Comparison of ENCODE assay signal across 28 cellular contexts in the genomic region with DNA sequence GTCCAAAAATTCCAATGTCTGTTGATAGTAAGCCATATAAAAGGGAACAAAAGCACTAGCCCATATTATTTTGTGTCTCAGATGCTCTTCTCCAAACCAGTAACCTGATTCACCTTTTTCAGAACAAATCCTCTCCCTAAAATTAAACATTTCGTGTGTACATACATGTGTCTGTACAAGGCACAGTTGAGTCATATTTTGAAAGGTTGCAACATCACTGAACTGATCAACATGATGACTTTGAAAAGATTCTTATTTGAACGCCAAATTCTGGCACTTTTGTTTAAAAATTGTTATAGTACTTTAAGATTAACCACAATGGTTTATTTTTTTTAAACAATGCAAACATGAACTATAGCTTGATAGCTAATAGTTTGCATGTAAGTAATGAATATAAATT.
"Had no signal": no experiment of that assay in that cellular context is flagged by ENCODE, and none has a peak within 500 bp of the region (broad histone marks: within the 10 kb centered on the region; RNA-seq: fewer than 3 reads in every experiment).

No MANE protein-coding gene starts in this region.

- H3K27me3 Mint-ChIP-seq: activated CD4-positive, alpha-beta memory T cell treated with anti-CD3 and anti-CD28 coated beads, Interleukin-2, amount 10 ng/mL, durations not matched to agents 7 days and 5 days; activated CD4-positive, alpha-beta T cell treated with anti-CD3 and anti-CD28 coated beads, Interleukin-2, amount 10 ng/mL, durations not matched to agents 7 days and 5 days; activated naive CD4-positive, alpha-beta T cell treated with anti-CD3 and anti-CD28 coated beads, Interleukin-2, amount 50 U/mL, for 24 hours; activated naive CD8-positive, alpha-beta T cell treated with anti-CD3 and anti-CD28 coated beads, Interleukin-2, amount 50 U/mL, for 24 hours; activated T-cell treated with anti-CD3 and anti-CD28 coated beads, Interleukin-2, amount 50 U/mL, for 24 hours; activated T-helper 17 cell treated with anti-CD3 and anti-CD28 coated beads, Interleukin-2, amount 50 U/mL, for 72 hours; naive thymus-derived CD4-positive, alpha-beta T cell; T-helper 17 cell had no signal

- H3K9me3 Mint-ChIP-seq: activated CD4-positive, alpha-beta T cell treated with anti-CD3 and anti-CD28 coated beads, Interleukin-2, amount 10 ng/mL, durations not matched to agents 7 days and 5 days had no signal

- H3K4me1 ChIP-seq: pancreas, prostate gland, sigmoid colon, spleen, suprapubic skin, tibial artery, upper lobe of right lung had no signal

- H3K36me3 ChIP-seq: pancreas, prostate gland, sigmoid colon, spleen, suprapubic skin, tibial artery, upper lobe of right lung had no signal

- H3K27ac Mint-ChIP-seq: activated CD4-positive, alpha-beta memory T cell treated with anti-CD3 and anti-CD28 coated beads, Interleukin-2, amount 10 ng/mL, durations not matched to agents 7 days and 5 days; activated CD4-positive, alpha-beta T cell treated with anti-CD3 and anti-CD28 coated beads, Interleukin-2, amount 10 ng/mL, durations not matched to agents 7 days and 5 days; activated naive CD4-positive, alpha-beta T cell treated with anti-CD3 and anti-CD28 coated beads, Interleukin-2, amount 50 U/mL, for 24 hours; activated naive CD8-positive, alpha-beta T cell treated with anti-CD3 and anti-CD28 coated beads, Interleukin-2, amount 50 U/mL, for 24 hours; activated T-cell treated with anti-CD3 and anti-CD28 coated beads, Interleukin-2, amount 50 U/mL, for 24 hours; activated T-helper 17 cell treated with anti-CD3 and anti-CD28 coated beads, Interleukin-2, amount 50 U/mL, for 72 hours; naive thymus-derived CD4-positive, alpha-beta T cell; T-helper 17 cell had no signal

- H3K36me3 Mint-ChIP-seq: activated naive CD4-positive, alpha-beta T cell treated with anti-CD3 and anti-CD28 coated beads, Interleukin-2, amount 50 U/mL, for 24 hours; naive thymus-derived CD4-positive, alpha-beta T cell had no signal

- H3K4me3 Mint-ChIP-seq: activated CD4-positive, alpha-beta memory T cell treated with anti-CD3 and anti-CD28 coated beads, Interleukin-2, amount 10 ng/mL, durations not matched to agents 7 days and 5 days; activated CD4-positive, alpha-beta T cell treated with anti-CD3 and anti-CD28 coated beads, Interleukin-2, amount 10 ng/mL, durations not matched to agents 7 days and 5 days; activated naive CD4-positive, alpha-beta T cell treated with anti-CD3 and anti-CD28 coated beads, Interleukin-2, amount 50 U/mL, for 24 hours; activated naive CD8-positive, alpha-beta T cell treated with anti-CD3 and anti-CD28 coated beads, Interleukin-2, amount 50 U/mL, for 24 hours; activated T-cell treated with anti-CD3 and anti-CD28 coated beads, Interleukin-2, amount 50 U/mL, for 24 hours; activated T-helper 17 cell treated with anti-CD3 and anti-CD28 coated beads, Interleukin-2, amount 50 U/mL, for 72 hours; naive thymus-derived CD4-positive, alpha-beta T cell; T-helper 17 cell had no signal

- H3K4me1 Mint-ChIP-seq: activated CD4-positive, alpha-beta memory T cell treated with anti-CD3 and anti-CD28 coated beads, Interleukin-2, amount 10 ng/mL, durations not matched to agents 7 days and 5 days; activated CD4-positive, alpha-beta T cell treated with anti-CD3 and anti-CD28 coated beads, Interleukin-2, amount 10 ng/mL, durations not matched to agents 7 days and 5 days; activated naive CD4-positive, alpha-beta T cell treated with anti-CD3 and anti-CD28 coated beads, Interleukin-2, amount 50 U/mL, for 24 hours; activated naive CD8-positive, alpha-beta T cell treated with anti-CD3 and anti-CD28 coated beads, Interleukin-2, amount 50 U/mL, for 24 hours; activated T-helper 17 cell treated with anti-CD3 and anti-CD28 coated beads, Interleukin-2, amount 50 U/mL, for 72 hours; naive thymus-derived CD4-positive, alpha-beta T cell; T-helper 17 cell had no signal

- H3K4me3 ChIP-seq: pancreas, prostate gland, sigmoid colon, spleen, suprapubic skin, tibial artery, upper lobe of right lung had no signal

- DNase-seq: activated CD4-positive, alpha-beta memory T cell treated with anti-CD3 and anti-CD28 coated beads, Interleukin-2, amount 10 ng/mL, durations not matched to agents 7 days and 5 days; activated CD4-positive, alpha-beta T cell treated with anti-CD3 and anti-CD28 coated beads for 1 hour; activated CD4-positive, alpha-beta T cell treated with anti-CD3 and anti-CD28 coated beads, Interleukin-2, amount 10 ng/mL, durations not matched to agents 7 days and 5 days; activated CD8-positive, alpha-beta memory T cell treated with anti-CD3 and anti-CD28 coated beads, Interleukin-2, amount 50 U/mL, for 48 hours; activated naive CD8-positive, alpha-beta T cell treated with anti-CD3 and anti-CD28 coated beads, Interleukin-2, amount 50 U/mL, for 24 hours; activated T-cell treated with anti-CD3 and anti-CD28 coated beads, Interleukin-2, amount 50 U/mL, for 24 hours; amygdala; cortex of kidney; glutamatergic neuron; hippocampal formation; kidney; left colon; mammary epithelial cell; midbrain; naive thymus-derived CD4-positive, alpha-beta T cell; pancreas; retina; sigmoid colon; spleen; stimulated activated naive CD4-positive, alpha-beta T cell; T-helper 17 cell; T1000; tibial artery; upper lobe of right lung had no signal

- H3K9me3 ChIP-seq: pancreas, prostate gland, sigmoid colon, spleen, suprapubic skin, tibial artery, upper lobe of right lung had no signal

- H3K27ac ChIP-seq: pancreas, prostate gland, sigmoid colon, spleen, suprapubic skin, tibial artery, upper lobe of right lung had no signal

- H3K27me3 ChIP-seq: pancreas, sigmoid colon, spleen, suprapubic skin, tibial artery, upper lobe of right lung had no signal
